Comparison of ENCODE assay signal across 1 cellular context in genomic region chr2:9630750-9631483, GRCh38.
A peak's percentile ranks its signal among the peaks of the same experiment; 100 is the strongest.
TF ChIP-seq lines count a peak whose summit lies in the region.

YWHAQ (minus strand) TSS chr2:9630997; CDS start chr2:9630452, 545 bp downstream.

TF ChIP-seq in HepG2, 621 proteins besides CTCF, POLR2A, EP300 and RAD21 (continued from another document and continues in another):
- peak; percentile 69; the same call in 1 of the 2 replicates for TF ChIP-seq THAP7 (CRISPR knock-in tag; IDR thresholded peaks at IDR 0.05)
- no peak for TF ChIP-seq ZBTB21 (CRISPR knock-in tag; IDR thresholded peaks at IDR 0.05)
- peak; percentile 94 for TF ChIP-seq ZBTB7B (CRISPR knock-in tag; IDR thresholded peaks at IDR 0.05)
- 0 out of 2 replicates have a peak, but pooled peaks have one; percentile 41 for TF ChIP-seq ZNF839 (CRISPR knock-in tag; IDR thresholded peaks at IDR 0.05; ENCODE audit: borderline replicate concordance)
- peak; percentile 70 for TF ChIP-seq ZNF274 (CRISPR knock-in tag; IDR thresholded peaks at IDR 0.05)
- no peak for TF ChIP-seq ZNF570 (CRISPR knock-in tag; IDR thresholded peaks at IDR 0.05; ENCODE audit: borderline replicate concordance)
- TF ChIP-seq HIC2 (CRISPR knock-in tag; IDR thresholded peaks at IDR 0.05; ENCODE audit: low read depth) = no peak
- no peak for TF ChIP-seq ATF6 (CRISPR knock-in tag; conservative IDR thresholded peaks at IDR 0.05)
- TF ChIP-seq NBN (conservative IDR thresholded peaks at IDR 0.05) = no peak
- 0 out of 2 replicates have a peak, but pooled peaks have one; percentile 7 for TF ChIP-seq ZNF441 (CRISPR knock-in tag; IDR thresholded peaks at IDR 0.05; ENCODE audit: borderline replicate concordance)
- TF ChIP-seq RARA (CRISPR knock-in tag; IDR thresholded peaks at IDR 0.05) = peak; percentile 47
- TF ChIP-seq ZNF549 (CRISPR knock-in tag; IDR thresholded peaks at IDR 0.05) = no peak
- peak; percentile 15; the same call in 1 of the 2 replicates for TF ChIP-seq TFAP4 (IDR thresholded peaks at IDR 0.05; ENCODE audit: borderline replicate concordance, low read depth)
- 0 out of 2 replicates have a peak, but pooled peaks have one; percentile 35 for TF ChIP-seq IRF1 (CRISPR knock-in tag; IDR thresholded peaks at IDR 0.05; ENCODE audit: low read depth)
- TF ChIP-seq CBX2 (IDR thresholded peaks at IDR 0.05; ENCODE audit: low read depth, low read length) = no peak
- TF ChIP-seq CBX2 (CRISPR knock-in tag; IDR thresholded peaks at IDR 0.05; ENCODE audit: low read depth) = no peak
- TF ChIP-seq ARNT2 (CRISPR knock-in tag; IDR thresholded peaks at IDR 0.05; ENCODE audit: low read depth) = peak; percentile 49
- TF ChIP-seq SRSF4 (IDR thresholded peaks at IDR 0.05; ENCODE audit: low read depth, low read length, poor library complexity, severe bottlenecking) = peak; percentile 57
- TF ChIP-seq ZNF674 (CRISPR knock-in tag; IDR thresholded peaks at IDR 0.05; ENCODE audit: low read depth) = no peak; the same call in 1 of the 2 replicates
- TF ChIP-seq ZNF275 (CRISPR knock-in tag; IDR thresholded peaks at IDR 0.05; ENCODE audit: borderline replicate concordance) = peak; percentile 27; the same call in 1 of the 2 replicates
- no peak for TF ChIP-seq ZNF207 (IDR thresholded peaks at IDR 0.05; ENCODE audit: borderline replicate concordance)
- TF ChIP-seq ZNF282 (IDR thresholded peaks at IDR 0.05; ENCODE audit: partially characterized antibody) = no peak
- TF ChIP-seq ZNF430 (CRISPR knock-in tag; IDR thresholded peaks at IDR 0.05) = no peak; the same call in 1 of the 2 replicates
- TF ChIP-seq TCF12 (IDR thresholded peaks at IDR 0.05) = no peak
- peak; percentile 52; the same call in 1 of the 2 replicates for TF ChIP-seq TCF12 (CRISPR knock-in tag; IDR thresholded peaks at IDR 0.05)
- peak; percentile 85 for TF ChIP-seq ZNF770 (CRISPR knock-in tag; IDR thresholded peaks at IDR 0.05)
- TF ChIP-seq RBM22 (optimal IDR thresholded peaks at IDR 0.05; ENCODE audit: low read length) = peak; percentile 91
- TF ChIP-seq ZBTB34 (CRISPR knock-in tag; IDR thresholded peaks at IDR 0.05) = peak; percentile 34; the same call in 1 of the 2 replicates
- no peak; the same call in 1 of the 2 replicates for TF ChIP-seq ZNF567 (CRISPR knock-in tag; IDR thresholded peaks at IDR 0.05; ENCODE audit: borderline replicate concordance)
- TF ChIP-seq GATAD1 (CRISPR knock-in tag; IDR thresholded peaks at IDR 0.05) = peak; percentile 79
- TF ChIP-seq PHF21A (CRISPR knock-in tag; IDR thresholded peaks at IDR 0.05) = peak; percentile 89
- TF ChIP-seq GABPB1 (CRISPR knock-in tag; IDR thresholded peaks at IDR 0.05) = peak; percentile 88
- TF ChIP-seq SAFB2 (CRISPR knock-in tag; IDR thresholded peaks at IDR 0.05; ENCODE audit: borderline replicate concordance, low read depth) = peak; percentile 44; the same call in 1 of the 2 replicates
- peak; percentile 11; the same call in 1 of the 2 replicates for TF ChIP-seq EED (CRISPR knock-in tag; IDR thresholded peaks at IDR 0.05)
- TF ChIP-seq ZNF7 (CRISPR knock-in tag; IDR thresholded peaks at IDR 0.05) = peak; percentile 100
- TF ChIP-seq MAFG (CRISPR knock-in tag; IDR thresholded peaks at IDR 0.05) = no peak
- TF ChIP-seq MIER3 (CRISPR knock-in tag; IDR thresholded peaks at IDR 0.05; ENCODE audit: borderline replicate concordance) = peak; percentile 78; the same call in 1 of the 2 replicates
- TF ChIP-seq WIZ (CRISPR knock-in tag; IDR thresholded peaks at IDR 0.05) = 0 out of 2 replicates have a peak, but pooled peaks have one; percentile 80
- peak; percentile 98 for TF ChIP-seq BHLHE40 (IDR thresholded peaks at IDR 0.05; ENCODE audit: low read length)
- TF ChIP-seq CREB3 (CRISPR knock-in tag; IDR thresholded peaks at IDR 0.05) = peak; percentile 42; the same call in 1 of the 2 replicates
- no peak for TF ChIP-seq ZNF234 (CRISPR knock-in tag; conservative IDR thresholded peaks at IDR 0.05)
- TF ChIP-seq CBX1 (IDR thresholded peaks at IDR 0.05; ENCODE audit: low read depth) = no peak
- peak; percentile 70; the same call in 1 of the 2 replicates for TF ChIP-seq ZNF687 (CRISPR knock-in tag; IDR thresholded peaks at IDR 0.05)
- peak; percentile 80 for TF ChIP-seq ELF1 (CRISPR knock-in tag; IDR thresholded peaks at IDR 0.05)
- peak; percentile 34 for TF ChIP-seq ZNF768 (CRISPR knock-in tag; IDR thresholded peaks at IDR 0.05)
- TF ChIP-seq RFX5 (IDR thresholded peaks at IDR 0.05; ENCODE audit: low read depth, low read length) = peak; percentile 100
- TF ChIP-seq ZNF329 (CRISPR knock-in tag; IDR thresholded peaks at IDR 0.05; ENCODE audit: low read depth) = 0 out of 2 replicates have a peak, but pooled peaks have one; percentile 57
- TF ChIP-seq CC2D1A (CRISPR knock-in tag; IDR thresholded peaks at IDR 0.05) = no peak
- no peak for TF ChIP-seq ZNF83 (CRISPR knock-in tag; IDR thresholded peaks at IDR 0.05; ENCODE audit: borderline replicate concordance)
- no peak for TF ChIP-seq ZKSCAN5 (CRISPR knock-in tag; IDR thresholded peaks at IDR 0.05)
- no peak for TF ChIP-seq ZNF75D (CRISPR knock-in tag; IDR thresholded peaks at IDR 0.05; ENCODE audit: borderline replicate concordance)
- peak; percentile 93 for TF ChIP-seq ZNF580 (CRISPR knock-in tag; IDR thresholded peaks at IDR 0.05; ENCODE audit: borderline replicate concordance, low read depth)
- TF ChIP-seq SMAD1 (CRISPR knock-in tag; IDR thresholded peaks at IDR 0.05; ENCODE audit: borderline replicate concordance, low read depth) = 0 out of 2 replicates have a peak, but pooled peaks have one; percentile 56
